19 cellular contexts compared by ENCODE assay signal in genomic region chr15:83515171-83515570, GRCh38.
DNase-seq lines count a peak whose midpoint lies in the region; FAIRE-seq and TF ChIP-seq lines count a peak whose summit lies in the region.
"Had no signal": no experiment of that assay in that cellular context is flagged by ENCODE, and none has a peak within 500 bp of the region (broad histone marks: within the 10 kb centered on the region; RNA-seq: fewer than 3 reads in every experiment).

No MANE protein-coding gene starts in this region.

- no peak overlapping the region for H2AFZ ChIP-seq in GM23248

- no peaks in the 10 kb centered on the region for H3K79me2 ChIP-seq in GM23248 (ENCODE audit: insufficient read depth)

- H3K4me3 Mint-ChIP-seq in activated CD4-positive, alpha-beta memory T cell treated with anti-CD3 and anti-CD28 coated beads for 36 hours: no peak overlapping the region
- H3K4me3 Mint-ChIP-seq: B cell; CD4-positive, alpha-beta T cell had no signal

- H3K27me3 ChIP-seq in HAP-1 (ENCODE audit: low read depth): no peaks in the 10 kb centered on the region
- peaks cover 8% of the 10 kb centered on the region for H3K27me3 ChIP-seq in bronchial epithelial cell (ENCODE audit: control insufficient read depth, insufficient read depth, low read length)
- H3K27me3 ChIP-seq in kidney epithelial cell (ENCODE audit: control insufficient read depth, insufficient read depth, low read length): no peaks in the 10 kb centered on the region
- 0 out of 2 replicates have a peak, but pooled peaks cover 4% of the 10 kb centered on the region for H3K27me3 ChIP-seq in GM23248 (replicated peaks; ENCODE audit: insufficient read depth)

- no peaks in the 10 kb centered on the region for H3F3A ChIP-seq in GM23248 (ENCODE audit: insufficient read depth)

- POLR2A ChIA-PET in activated CD4-positive, alpha-beta memory T cell treated with anti-CD3 and anti-CD28 coated beads for 36 hours (lab: Charles Lee): no interaction called here

- H3K9me2 ChIP-seq in GM23248 (ENCODE audit: insufficient read depth): no peaks in the 10 kb centered on the region

- H3K4me2 ChIP-seq in GM23248 (ENCODE audit: unreplicated experiment): no peak overlapping the region

- peaks cover 4% of the 10 kb centered on the region for H3K27me3 Mint-ChIP-seq in activated CD4-positive, alpha-beta memory T cell treated with anti-CD3 and anti-CD28 coated beads for 36 hours

- FAIRE-seq in bronchial epithelial cell (lab: Jason Lieb, UNC): no peak
- FAIRE-seq: D721Med, GM19239, H54 had no signal

- peaks cover 15% of the 10 kb centered on the region for H3K4me1 ChIP-seq in HAP-1
- H3K4me1 ChIP-seq in GM23248 (ENCODE audit: insufficient read depth): no peaks in the 10 kb centered on the region

- no peak overlapping the region for H3K27ac ChIP-seq in GM23248
- H3K27ac ChIP-seq: HL-60 had no signal

- no peaks in the 10 kb centered on the region for H3K36me3 Mint-ChIP-seq in activated CD4-positive, alpha-beta memory T cell treated with anti-CD3 and anti-CD28 coated beads for 36 hours

- no peaks in the 10 kb centered on the region for H3K9me3 Mint-ChIP-seq in activated CD4-positive, alpha-beta memory T cell treated with anti-CD3 and anti-CD28 coated beads for 36 hours
- H3K9me3 Mint-ChIP-seq: CD4-positive, alpha-beta T cell had no signal

- H3K9ac ChIP-seq in GM23248: no peak overlapping the region

- H3K9me3 ChIP-seq in HAP-1 (no peaks in the 10 kb centered on the region; the same call in 1 of the 2 replicates), GM23248 (ENCODE audit: low read depth) (no peaks in the 10 kb centered on the region)

- CTCF ChIA-PET in activated CD4-positive, alpha-beta memory T cell treated with anti-CD3 and anti-CD28 coated beads for 36 hours (lab: Charles Lee): no interaction called here

- no peaks in the 10 kb centered on the region for H3K4me1 Mint-ChIP-seq in activated CD4-positive, alpha-beta memory T cell treated with anti-CD3 and anti-CD28 coated beads for 36 hours (ENCODE audit: low read depth)
- H3K4me1 Mint-ChIP-seq: B cell had no signal

- H3K36me3 ChIP-seq in HAP-1 (replicated peaks) (no peaks in the 10 kb centered on the region), bronchial epithelial cell (ENCODE audit: control insufficient read depth, insufficient read depth, low read length) (no peaks in the 10 kb centered on the region), kidney epithelial cell (ENCODE audit: control insufficient read depth, insufficient read depth, low read length) (no peaks in the 10 kb centered on the region), GM23248 (ENCODE audit: low read depth) (no peaks in the 10 kb centered on the region)

- TF ChIP-seq CTCF in bronchial epithelial cell (IDR thresholded peaks at IDR 0.05; ENCODE audit: insufficient read depth, low read length, severe bottlenecking) (no peak), kidney epithelial cell (IDR thresholded peaks at IDR 0.05; ENCODE audit: insufficient read depth, low read length, poor library complexity, severe bottlenecking) (no peak)

- intact Hi-C loops in activated CD4-positive, alpha-beta memory T cell treated with anti-CD3 and anti-CD28 coated beads for 36 hours (cut with micrococcal nuclease): no loop called here

- H3K4me3 ChIP-seq in HAP-1 (no peak overlapping the region), bronchial epithelial cell (ENCODE audit: low read depth, low read length) (no peak overlapping the region), kidney epithelial cell (ENCODE audit: low read depth, low read length) (no peak overlapping the region), GM23248 (no peak overlapping the region)

- peak; percentile 55 to 72 for DNase-seq in HAP-1 (ENCODE audit: low spot score in 2 of 2)
- peak; percentile 21 for DNase-seq in bronchial epithelial cell (ENCODE audit: low read depth)
- DNase-seq in kidney epithelial cell (ENCODE audit: low read depth): peak; percentile 23
- DNase-seq in renal cortical epithelial cell (ENCODE audit: low read depth): peak; percentile 59
- no peak for DNase-seq in dedifferentiated amniotic fluid mesenchymal stem cell (ENCODE audit: extremely low spot score)
- no peak for DNase-seq in T1000 (lab: John Stamatoyannopoulos, UW)
- no peak for DNase-seq in activated CD4-positive, alpha-beta memory T cell treated with anti-CD3 and anti-CD28 coated beads for 36 hours
- no peak for DNase-seq in GM23248
- DNase-seq: 8988T; ACHN; CD4-positive, alpha-beta T cell; COR-L47; DND-41; GDM1 had no signal

- no peak overlapping the region for H3K27ac Mint-ChIP-seq in activated CD4-positive, alpha-beta memory T cell treated with anti-CD3 and anti-CD28 coated beads for 36 hours
- H3K27ac Mint-ChIP-seq: B cell; CD4-positive, alpha-beta T cell had no signal

- in situ Hi-C loops in HAP-1 (cut with MboI; ENCODE audit: low sequenced_read_pairs): no loop called here
- in situ Hi-C loops in GM23248 (cut with MboI): no loop called here

- H4K20me1 ChIP-seq in GM23248 (ENCODE audit: insufficient read depth): no peaks in the 10 kb centered on the region

- WGBS in GM23248 (ENCODE audit: low coverage in 1 of 2, low lambda C conversion rate in 2 of 2, missing lambda C conversion rate in 2 of 2), 2 experiments: 39 to 43% methylated on average over 4 of the region's 4 CpGs

Comparison
In these comparisons a context has a peak if more than half of its experiments do, and no peak if none do; other contexts are left out.
1. DNase-seq: peak in HAP-1 (2 of 2), bronchial epithelial cell (single experiment), kidney epithelial cell (single experiment) and renal cortical epithelial cell (single experiment); none in dedifferentiated amniotic fluid mesenchymal stem cell (single experiment), T1000 (single experiment), activated CD4-positive, alpha-beta memory T cell treated with anti-CD3 and anti-CD28 coated beads for 36 hours (single experiment) and GM23248 (single experiment).